Comparison of ENCODE assay signal across 15 cellular contexts in the genomic region with DNA sequence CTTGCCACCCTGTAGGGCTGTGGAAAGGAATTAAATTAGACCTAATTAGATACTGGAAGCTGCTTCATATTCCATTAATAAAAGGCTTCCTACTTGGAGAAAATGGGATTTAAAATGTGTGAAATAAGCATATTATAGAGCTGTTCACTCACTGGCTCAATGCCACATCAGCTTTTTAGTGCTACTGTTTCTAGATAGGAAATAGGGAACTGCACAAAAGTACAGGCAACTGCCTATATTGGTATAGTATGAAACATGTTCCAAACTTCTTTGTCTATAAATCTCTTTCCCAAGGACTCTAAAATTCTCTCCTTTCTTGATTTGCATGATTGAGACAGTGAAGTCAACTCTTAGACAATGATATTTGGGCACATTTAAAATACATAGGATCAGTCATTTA.
DNase-seq lines count a peak whose midpoint lies in the region; ATAC-seq lines count a peak whose summit lies in the region.
"Had no signal": no experiment of that assay in that cellular context is flagged by ENCODE, and none has a peak within 500 bp of the region (broad histone marks: within the 10 kb centered on the region; RNA-seq: fewer than 3 reads in every experiment).

No MANE protein-coding gene starts in this region.

- H3K9me3 Mint-ChIP-seq in activated T-helper 1 cell treated with anti-CD3 and anti-CD28 coated beads, Interleukin-12 subunit alpha, Interleukin-12 subunit beta, Interleukin-2, Interleukin-4 antibody, amounts not matched to agents 30 ng/mL and 10 ng/mL and 1 ng/mL, durations not matched to agents 14 hours and 24 hours and 36 hours: no peaks in the 10 kb centered on the region
- H3K9me3 Mint-ChIP-seq in activated CD8-positive, alpha-beta T cell treated with anti-CD3 and anti-CD28 coated beads, Interleukin-2, amount 10 ng/mL, durations not matched to agents 7 days and 5 days (ENCODE audit: insufficient read depth): peaks cover 6% of the 10 kb centered on the region

- no peaks in the 10 kb centered on the region for H3K4me1 Mint-ChIP-seq in activated T-helper 1 cell treated with anti-CD3 and anti-CD28 coated beads, Interleukin-12 subunit alpha, Interleukin-12 subunit beta, Interleukin-2, Interleukin-4 antibody, amounts not matched to agents 30 ng/mL and 10 ng/mL and 1 ng/mL, durations not matched to agents 14 hours and 24 hours and 36 hours (ENCODE audit: low read depth)
- no peaks in the 10 kb centered on the region for H3K4me1 Mint-ChIP-seq in activated CD8-positive, alpha-beta T cell treated with anti-CD3 and anti-CD28 coated beads, Interleukin-2, amount 10 ng/mL, durations not matched to agents 7 days and 5 days (ENCODE audit: low read depth)
- H3K4me1 Mint-ChIP-seq: stimulated activated memory B cell treated with anti-CD40 and anti-IgM and Interleukin-4, amounts not matched to agents 10 μg/mL and 1 μg/mL and 100 μg/mL, for 72 hours had no signal

- no peaks in the 10 kb centered on the region for H3K36me3 Mint-ChIP-seq in activated T-helper 1 cell treated with anti-CD3 and anti-CD28 coated beads, Interleukin-12 subunit alpha, Interleukin-12 subunit beta, Interleukin-2, Interleukin-4 antibody, amounts not matched to agents 30 ng/mL and 10 ng/mL and 1 ng/mL, durations not matched to agents 14 hours and 24 hours and 36 hours (ENCODE audit: low read depth)
- H3K36me3 Mint-ChIP-seq in activated CD8-positive, alpha-beta T cell treated with anti-CD3 and anti-CD28 coated beads, Interleukin-2, amount 10 ng/mL, durations not matched to agents 7 days and 5 days (ENCODE audit: low read depth): no peaks in the 10 kb centered on the region
- H3K36me3 Mint-ChIP-seq: stimulated activated memory B cell treated with anti-CD40 and anti-IgM and Interleukin-4, amounts not matched to agents 10 μg/mL and 1 μg/mL and 100 μg/mL, for 72 hours had no signal

- DNase-seq in A172 (ENCODE audit: low spot score): peak; percentile 6
- DNase-seq in activated T-helper 1 cell treated with anti-CD3 and anti-CD28 coated beads, Interleukin-12 subunit alpha, Interleukin-12 subunit beta, Interleukin-2, Interleukin-4 antibody, amounts not matched to agents 30 ng/mL and 10 ng/mL and 1 ng/mL, durations not matched to agents 14 hours and 24 hours and 36 hours (ENCODE audit: low spot score): no peak
- DNase-seq in AG20443 (ENCODE audit: low spot score): no peak
- no peak for DNase-seq in activated CD8-positive, alpha-beta T cell treated with anti-CD3 and anti-CD28 coated beads, Interleukin-2, amount 10 ng/mL, durations not matched to agents 7 days and 5 days
- no peak for DNase-seq in cerebellar nuclear complex (lab: John Stamatoyannopoulos, UW)
- DNase-seq in activated CD8-positive, alpha-beta memory T cell treated with anti-CD3 and anti-CD28 coated beads for 24 hours: no peak
- DNase-seq: activated T-cell treated with anti-CD3 and anti-CD28 coated beads, Interleukin-2, amount 50 U/mL, for 1 hour; DMS153; effector CD4-positive, alpha-beta T cell; foreskin fibroblast; stimulated activated CD4-positive, alpha-beta T cell treated with anti-CD3 and anti-CD28 coated beads, Interleukin-2, amount 100 ng/mL, for 48 hours had no signal

- H3K27me3 Mint-ChIP-seq in activated T-helper 1 cell treated with anti-CD3 and anti-CD28 coated beads, Interleukin-12 subunit alpha, Interleukin-12 subunit beta, Interleukin-2, Interleukin-4 antibody, amounts not matched to agents 30 ng/mL and 10 ng/mL and 1 ng/mL, durations not matched to agents 14 hours and 24 hours and 36 hours (ENCODE audit: insufficient read depth): no peaks in the 10 kb centered on the region
- no peaks in the 10 kb centered on the region for H3K27me3 Mint-ChIP-seq in activated CD8-positive, alpha-beta T cell treated with anti-CD3 and anti-CD28 coated beads, Interleukin-2, amount 10 ng/mL, durations not matched to agents 7 days and 5 days (ENCODE audit: low read depth)
- H3K27me3 Mint-ChIP-seq: stimulated activated memory B cell treated with anti-CD40 and anti-IgM and Interleukin-4, amounts not matched to agents 10 μg/mL and 1 μg/mL and 100 μg/mL, for 72 hours had no signal

- intact Hi-C loops in activated T-helper 1 cell treated with anti-CD3 and anti-CD28 coated beads, Interleukin-12 subunit alpha, Interleukin-12 subunit beta, Interleukin-2, Interleukin-4 antibody, amounts not matched to agents 30 ng/mL and 10 ng/mL and 1 ng/mL, durations not matched to agents 14 hours and 24 hours and 36 hours (cut with micrococcal nuclease): no loop called here

- POLR2A ChIA-PET in activated CD8-positive, alpha-beta T cell treated with anti-CD3 and anti-CD28 coated beads, Interleukin-2, amount 10 ng/mL, durations not matched to agents 7 days and 5 days (lab: Charles Lee): no interaction called here

- no peak overlapping the region for H3K27ac Mint-ChIP-seq in activated T-helper 1 cell treated with anti-CD3 and anti-CD28 coated beads, Interleukin-12 subunit alpha, Interleukin-12 subunit beta, Interleukin-2, Interleukin-4 antibody, amounts not matched to agents 30 ng/mL and 10 ng/mL and 1 ng/mL, durations not matched to agents 14 hours and 24 hours and 36 hours
- no peak overlapping the region for H3K27ac Mint-ChIP-seq in activated CD8-positive, alpha-beta T cell treated with anti-CD3 and anti-CD28 coated beads, Interleukin-2, amount 10 ng/mL, durations not matched to agents 7 days and 5 days
- H3K27ac Mint-ChIP-seq: stimulated activated memory B cell treated with anti-CD40 and anti-IgM and Interleukin-4, amounts not matched to agents 10 μg/mL and 1 μg/mL and 100 μg/mL, for 72 hours had no signal

- ATAC-seq in GM18867 (IDR thresholded peaks at IDR 0.05; ENCODE audit: unreplicated experiment): peak; percentile 28
- ATAC-seq in HG03342 (IDR thresholded peaks at IDR 0.05; ENCODE audit: unreplicated experiment): peak; percentile 13
- no peak for ATAC-seq in activated CD8-positive, alpha-beta T cell treated with anti-CD3 and anti-CD28 coated beads, Interleukin-2, amount 10 ng/mL, durations not matched to agents 7 days and 5 days
- ATAC-seq: activated CD4-positive, CD25-positive, alpha-beta regulatory T cell treated with anti-CD3 and anti-CD28 coated beads, Interleukin-2, amount 50 U/mL, for 24 hours; stimulated activated memory B cell treated with anti-CD40 and anti-IgM and Interleukin-4, amounts not matched to agents 10 μg/mL and 1 μg/mL and 100 μg/mL, for 72 hours had no signal

- H3K4me3 Mint-ChIP-seq in activated T-helper 1 cell treated with anti-CD3 and anti-CD28 coated beads, Interleukin-12 subunit alpha, Interleukin-12 subunit beta, Interleukin-2, Interleukin-4 antibody, amounts not matched to agents 30 ng/mL and 10 ng/mL and 1 ng/mL, durations not matched to agents 14 hours and 24 hours and 36 hours: peak overlapping the region; percentile 66
- H3K4me3 Mint-ChIP-seq in activated CD8-positive, alpha-beta T cell treated with anti-CD3 and anti-CD28 coated beads, Interleukin-2, amount 10 ng/mL, durations not matched to agents 7 days and 5 days: no peak overlapping the region

- CTCF ChIA-PET in activated CD8-positive, alpha-beta T cell treated with anti-CD3 and anti-CD28 coated beads, Interleukin-2, amount 10 ng/mL, durations not matched to agents 7 days and 5 days (lab: Charles Lee): no interaction called here
